In genomic region chr4:102824398-102824797, GRCh38 we compare ENCODE assay signal across 8 cellular contexts. TPM values are rescaled to one million over a fixed set of nuclear protein-coding genes. Genes with fewer than 3 reads are reported as not detected.
DNase-seq lines count a peak whose midpoint lies in the region; ATAC-seq, FAIRE-seq and TF ChIP-seq lines count a peak whose summit lies in the region.

No MANE protein-coding gene starts in this region.

- no peaks in the 10 kb centered on the region for H3K9me1 ChIP-seq in K562 (ENCODE audit: control insufficient read depth, insufficient read depth, low read length)

- H3K27me3 Mint-ChIP-seq in memory B cell (no peaks in the 10 kb centered on the region), type B pancreatic cell (no peaks in the 10 kb centered on the region)
- H3K27me3 Mint-ChIP-seq in activated CD4-positive, alpha-beta T cell treated with anti-CD3 and anti-CD28 coated beads for 36 hours: no peaks in the 10 kb centered on the region

- H3K4me1 ChIP-seq in heart left ventricle (peaks cover 6 to 66% (median 61%) of the 10 kb centered on the region in 12 donors), K562 (replicated peaks in 1 of 2; ENCODE audit: control insufficient read depth in 2 of 2, insufficient read depth in 2 of 2, low read length in 2 of 2) (peaks cover 7 to 28% of the 10 kb centered on the region in 2 experiments; a peak in 4 of 5 replicates), vagina (peaks cover 66% of the 10 kb centered on the region)

- intact Hi-C loops in heart left ventricle (cut with DNase I) (loop anchor here in 4 of 10 donors (5.0 to 10.0 kb wide), 4 partner anchors 190 to 320 kb away; partner anchors contain the start of genes SLC9B1 (in 2 of the 4) and NFKB1 (in 1 of the 4)), Right ventricle myocardium superior (cut with DNase I) (no loop called here), K562 (cut with micrococcal nuclease) (no loop called here), vagina (cut with DNase I) (loop anchor here (10.0 kb wide), 1 partner anchor 60 kb away; the partner anchor contains the start of gene MANBA)
- intact Hi-C loops in activated CD4-positive, alpha-beta T cell treated with anti-CD3 and anti-CD28 coated beads for 36 hours (cut with DNase I, micrococcal nuclease): no loop called here

- peaks cover 33% of the 10 kb centered on the region for H3K4me1 Mint-ChIP-seq in memory B cell
- peaks cover 45% of the 10 kb centered on the region for H3K4me1 Mint-ChIP-seq in activated CD4-positive, alpha-beta T cell treated with anti-CD3 and anti-CD28 coated beads for 36 hours
- H3K4me1 Mint-ChIP-seq in type B pancreatic cell (ENCODE audit: unreplicated experiment): peaks cover 43% of the 10 kb centered on the region

- no peak for TF ChIP-seq CTCF in heart left ventricle (IDR thresholded peaks at IDR 0.05)
- no peak for TF ChIP-seq CTCF in K562 (IDR thresholded peaks at IDR 0.05 in 2 of 3, conservative IDR thresholded peaks at IDR 0.05 in 1 of 3; ENCODE audit: insufficient read depth in 2 of 3, low read depth in 1 of 3, low read length in 3 of 3)
- TF ChIP-seq CTCF in vagina (IDR thresholded peaks at IDR 0.05): no peak
- no peak for TF ChIP-seq CTCF in type B pancreatic cell (conservative IDR thresholded peaks at IDR 0.05)

- H3K9me3 Mint-ChIP-seq in memory B cell (no peaks in the 10 kb centered on the region), type B pancreatic cell (no peaks in the 10 kb centered on the region)
- no peaks in the 10 kb centered on the region for H3K9me3 Mint-ChIP-seq in activated CD4-positive, alpha-beta T cell treated with anti-CD3 and anti-CD28 coated beads for 36 hours (ENCODE audit: low read depth)

- no peak overlapping the region for H2AFZ ChIP-seq in K562 (ENCODE audit: low read depth, low read length)

- H3K79me2 ChIP-seq in K562 (ENCODE audit: control insufficient read depth, insufficient read depth, low read length): peaks cover 90% of the 10 kb centered on the region

- peaks cover 51% of the 10 kb centered on the region for H4K20me1 ChIP-seq in K562 (replicated peaks; ENCODE audit: control insufficient read depth, insufficient read depth, low read length)

- H3K4me3 ChIP-seq in heart left ventricle (peak overlapping the region; percentile 83 to 99 (median 91)), K562 (peak overlapping the region; percentile 97), vagina (peak overlapping the region; percentile 79 to 88)

- peak overlapping the region; percentile 95 for H3K4me2 ChIP-seq in K562 (ENCODE audit: insufficient read depth, low read length)

- in situ Hi-C loops in K562 (cut with MboI): no loop called here

- H3K9ac ChIP-seq in K562 (ENCODE audit: insufficient read depth in 1 of 2, low read depth in 2 of 2, low read length in 2 of 2): peak overlapping the region; percentile 99; a peak in 3 of 4 replicates

- no TSS peak for BruUV-seq in K562 (replicated peaks; lab: Mats Ljungman, UMichigan)

- H3K36me3 ChIP-seq in heart left ventricle (peaks cover 0 to 28% (median 7%) of the 10 kb centered on the region in 9 donors), K562 (ENCODE audit: control insufficient read depth, insufficient read depth, low read length) (peaks cover 71% of the 10 kb centered on the region), vagina (no peaks in the 10 kb centered on the region)

- no peak overlapping the region for H3K27ac Mint-ChIP-seq in memory B cell
- H3K27ac Mint-ChIP-seq in activated CD4-positive, alpha-beta T cell treated with anti-CD3 and anti-CD28 coated beads for 36 hours: no peak overlapping the region
- no peak overlapping the region for H3K27ac Mint-ChIP-seq in type B pancreatic cell

- WGBS in heart left ventricle, 4 donors: 6 to 9% (median 6%) methylated on average over 2 of the region's 2 CpGs
- 0% methylated on average over 2 of the region's 2 CpGs for WGBS in K562 (ENCODE audit: insufficient coverage, low coverage, missing lambda C conversion rate)

- H3K4me3 Mint-ChIP-seq in memory B cell (peak overlapping the region; percentile 67), type B pancreatic cell (no peak overlapping the region)
- H3K4me3 Mint-ChIP-seq in activated CD4-positive, alpha-beta T cell treated with anti-CD3 and anti-CD28 coated beads for 36 hours: no peak overlapping the region

- H3K9me3 ChIP-seq in heart left ventricle: no peaks in the 10 kb centered on the region
- no peaks in the 10 kb centered on the region for H3K9me3 ChIP-seq in K562 (replicated peaks; ENCODE audit: control insufficient read depth, insufficient read depth, low read depth, low read length)
- no peaks in the 10 kb centered on the region for H3K9me3 ChIP-seq in vagina

- FAIRE-seq in K562 (lab: Jason Lieb, UNC): no peak

- peak overlapping the region in 11 of 12 donors; percentile 100 for H3K27ac ChIP-seq in heart left ventricle
- peak overlapping the region; percentile 99 for H3K27ac ChIP-seq in K562 (ENCODE audit: extremely low read depth, low read depth, low read length)
- H3K27ac ChIP-seq in vagina: peak overlapping the region; percentile 100

- no peak for ATAC-seq in heart left ventricle
- no peak for ATAC-seq in Right ventricle myocardium superior (ENCODE audit: poor library complexity)
- ATAC-seq in K562: no peak
- ATAC-seq in memory B cell (ENCODE audit: low read depth): no peak
- no peak for ATAC-seq in activated CD4-positive, alpha-beta T cell treated with anti-CD3 and anti-CD28 coated beads for 36 hours

- H3K36me3 Mint-ChIP-seq in memory B cell (peaks cover 17% of the 10 kb centered on the region), type B pancreatic cell (peaks cover 24% of the 10 kb centered on the region)
- peaks cover 45% of the 10 kb centered on the region for H3K36me3 Mint-ChIP-seq in activated CD4-positive, alpha-beta T cell treated with anti-CD3 and anti-CD28 coated beads for 36 hours (ENCODE audit: low read depth)

- TF ChIP-seq EP300 in K562 (IDR thresholded peaks at IDR 0.05; ENCODE audit: low read length): no peak

- CTCF ChIA-PET in K562 (lab: Yijun Ruan, JAX; ENCODE audit: low intra/inter-chr PET ratio): no interaction called here
- CTCF ChIA-PET in activated CD4-positive, alpha-beta T cell treated with anti-CD3 and anti-CD28 coated beads for 36 hours (lab: Charles Lee): interaction anchor here (1.6 to 1.9 kb wide), 2 partner anchors 31 to 267 kb away, joined by 4 read pairs; no protein-coding TSS in a partner anchor

- TF ChIP-seq POLR2A in heart left ventricle (IDR thresholded peaks at IDR 0.05): no peak
- TF ChIP-seq POLR2A in K562 (conservative IDR thresholded peaks at IDR 0.05): no peak
- TF ChIP-seq POLR2A in vagina (IDR thresholded peaks at IDR 0.05): no peak

- TF ChIP-seq RAD21 in K562 (CRISPR knock-in tag; conservative IDR thresholded peaks at IDR 0.05 in 1 of 2, IDR thresholded peaks at IDR 0.05 in 1 of 2): no peak

- POLR2A ChIA-PET in K562 (lab: Yijun Ruan, JAX): interaction anchor here (0.5 to 4.3 kb wide), 9 partner anchors 8 to 64 kb away, joined by 3 to 23 read pairs (median 3); no protein-coding TSS in a partner anchor
- POLR2A ChIA-PET in activated CD4-positive, alpha-beta T cell treated with anti-CD3 and anti-CD28 coated beads for 36 hours (lab: Charles Lee): interaction anchor here (1.5 to 5.2 kb wide), 2 partner anchors 14 to 44 kb away, joined by 4 to 106 read pairs; partner anchors contain the start of gene CISD2

- H3K27me3 ChIP-seq in heart left ventricle (no peaks in the 10 kb centered on the region), K562 (ENCODE audit: control insufficient read depth in 2 of 2, insufficient read depth in 2 of 2, low read length in 2 of 2) (no peaks in the 10 kb centered on the region), vagina (no peaks in the 10 kb centered on the region)

- no peak for DNase-seq in heart left ventricle
- no peak for DNase-seq in Right ventricle myocardium superior
- no peak for DNase-seq in K562 (ENCODE audit: extremely low read depth in 1 of 4, low spot score in 3 of 4)
- no peak for DNase-seq in memory B cell (ENCODE audit: low spot score in 2 of 2)
- DNase-seq in vagina (ENCODE audit: extremely low spot score in 2 of 2): no peak
- no peak for DNase-seq in activated CD4-positive, alpha-beta T cell treated with anti-CD3 and anti-CD28 coated beads for 36 hours
- no peak for DNase-seq in SHP77 (lab: John Stamatoyannopoulos, UW)
- no peak for DNase-seq in type B pancreatic cell (ENCODE audit: extremely low spot score, unreplicated experiment)

RNA-seq across cellular contexts. Expression of gene UBE2D3, which starts 3.0 kb away (rescaled TPM):
- 100 to 1,000 TPM; 216 to 381 (median 258) TPM for total RNA-seq in heart left ventricle
- polyA plus RNA-seq in heart left ventricle: 100 to 1,000 TPM in 1 of 2 donors, 10 to 100 TPM in 1; 87.4 to 351 TPM
- 262 TPM for total RNA-seq in Right ventricle myocardium superior
- 106 and 238 TPM in 2 replicates for total RNA-seq in K562 (2011; cell fraction: chromatin; rRNA removed; ENCODE audit: low replicate concordance)
- 61.5 and 87.0 TPM in 2 replicates for total RNA-seq in K562 (2011; cell fraction: nucleolus; rRNA removed)
- total RNA-seq in K562 (2011; cell fraction: nucleoplasm; rRNA removed): 180 and 303 TPM in 2 replicates
- 434 and 562 TPM in 2 replicates for total RNA-seq in K562 (2014; rRNA removed)
- 257 and 281 TPM in 2 replicates for total RNA-seq in K562 (2014; rRNA removed; fragmentation: Illumina TruSeq; extraction: Trizol)
- 305 and 313 TPM in 2 replicates for total RNA-seq in K562 (2015; rRNA removed; fragmentation: Illumina TruSeq; extraction: Trizol)
- total RNA-seq in K562 (2021): 276 and 281 TPM in 2 replicates
- 348 and 408 TPM in 2 replicates for polyA plus RNA-seq in K562 (2011; rRNA removed)
- polyA plus RNA-seq in K562 (2011; cell fraction: cytosol; rRNA removed): 357 and 381 TPM in 2 replicates
- polyA plus RNA-seq in K562 (2011; cell fraction: nucleus; rRNA removed): 305 and 318 TPM in 2 replicates
- polyA plus RNA-seq in K562 (2012): 235 and 382 TPM in 2 replicates
- 447 and 618 TPM in 2 replicates for polyA plus RNA-seq in K562 (2014; fragmentation: Illumina TruSeq; extraction: Trizol)
- polyA plus RNA-seq in K562 (2014; fragmentation: Nextera tagmentation; extraction: Ambion mirVana): 100 to 1,000 TPM; 191 to 202 TPM
- 292 and 329 TPM in 2 replicates for polyA plus RNA-seq in K562 (2014; rRNA removed)
- 278 and 307 TPM in 2 replicates for polyA minus RNA-seq in K562 (2011; rRNA and poly(A)+ RNA removed)
- polyA minus RNA-seq in K562 (2011; cell fraction: cytosol; rRNA and poly(A)+ RNA removed): 149 and 195 TPM in 2 replicates
- 123 and 159 TPM in 2 replicates for polyA minus RNA-seq in K562 (2011; cell fraction: nucleus; rRNA and poly(A)+ RNA removed)
- total RNA-seq in vagina: 347 TPM
- total RNA-seq in activated CD4-positive, alpha-beta T cell treated with anti-CD3 and anti-CD28 coated beads for 36 hours: 100 to 1,000 TPM; 472 to 686 TPM
- 288 and 302 TPM in 2 replicates for total RNA-seq in type B pancreatic cell (ENCODE audit: low replicate concordance)

RNA-seq across cellular contexts. Expression of gene CISD2, which starts 44.4 kb away (rescaled TPM):
- total RNA-seq in heart left ventricle (10 to 100 TPM in 7 of 9 donors, 1 to 10 TPM in 2; 9.0 to 22.3 (median 18.4) TPM), Right ventricle myocardium superior (14.1 TPM), K562 (2014; rRNA removed) (37.8 and 53.7 TPM in 2 replicates), K562 (2014; rRNA removed; fragmentation: Illumina TruSeq; extraction: Trizol) (68.4 and 73.7 TPM in 2 replicates), K562 (2015; rRNA removed; fragmentation: Illumina TruSeq; extraction: Trizol) (53.2 and 59.8 TPM in 2 replicates), K562 (2021) (50.2 and 55.9 TPM in 2 replicates), vagina (11.3 TPM), type B pancreatic cell (ENCODE audit: low replicate concordance) (25.6 and 27.9 TPM in 2 replicates)
- polyA plus RNA-seq in heart left ventricle (10 to 100 TPM; 11.3 to 35.8 TPM), K562 (2011; rRNA removed) (48.3 and 69.5 TPM in 2 replicates), K562 (2014; fragmentation: Illumina TruSeq; extraction: Trizol) (47.1 and 53.5 TPM in 2 replicates), K562 (2014; fragmentation: Nextera tagmentation; extraction: Ambion mirVana) (10 to 100 TPM; 87.2 to 91.4 TPM), K562 (2014; rRNA removed) (46.9 and 54.2 TPM in 2 replicates)
- total RNA-seq in K562 (2011; cell fraction: chromatin; rRNA removed; ENCODE audit: low replicate concordance): 16.2 and 28.9 TPM in 2 replicates
- 30.3 and 34.9 TPM in 2 replicates for total RNA-seq in K562 (2011; cell fraction: nucleolus; rRNA removed)
- 34.8 and 44.1 TPM in 2 replicates for total RNA-seq in K562 (2011; cell fraction: nucleoplasm; rRNA removed)
- polyA plus RNA-seq in K562 (2011; cell fraction: cytosol; rRNA removed): 22.1 and 27.2 TPM in 2 replicates
- polyA plus RNA-seq in K562 (2011; cell fraction: nucleus; rRNA removed): 15.0 and 15.3 TPM in 2 replicates
- polyA plus RNA-seq in K562 (2012): 78.0 and 85.1 TPM in 2 replicates
- polyA minus RNA-seq in K562 (2011; rRNA and poly(A)+ RNA removed): 21.6 and 27.4 TPM in 2 replicates
- 11.4 and 21.0 TPM in 2 replicates for polyA minus RNA-seq in K562 (2011; cell fraction: cytosol; rRNA and poly(A)+ RNA removed)
- polyA minus RNA-seq in K562 (2011; cell fraction: nucleus; rRNA and poly(A)+ RNA removed): 5.1 and 8.3 TPM in 2 replicates
- total RNA-seq in activated CD4-positive, alpha-beta T cell treated with anti-CD3 and anti-CD28 coated beads for 36 hours: 10 to 100 TPM; 33.5 to 35.1 TPM
